8 cellular contexts compared by ENCODE assay signal in genomic region chr6:43454290-43455033, GRCh38. TPM values are rescaled to one million over a fixed set of nuclear protein-coding genes. Genes with fewer than 3 reads are reported as not detected.
A peak's percentile ranks its signal among the peaks of the same experiment; 100 is the strongest.
DNase-seq lines count a peak whose midpoint lies in the region; ATAC-seq and TF ChIP-seq lines count a peak whose summit lies in the region.

No MANE protein-coding gene starts in this region.

- intact Hi-C loops in esophagus squamous epithelium (cut with DNase I): loop anchor here (5.0 kb wide), 1 partner anchor 43 kb away; no protein-coding TSS in a partner anchor

- peak; percentile 90 to 97 (median 92) for TF ChIP-seq CTCF in esophagus squamous epithelium (IDR thresholded peaks at IDR 0.05)

- DNase-seq in ELR (ENCODE audit: low read depth): peak; percentile 90
- DNase-seq in HS-27A (ENCODE audit: low read depth): peak; percentile 51
- peak; percentile 45 for DNase-seq in activated T-helper 1 cell treated with Interleukin-2 at 50 U/mL for 16 hours (ENCODE audit: low read depth)
- DNase-seq in esophagus squamous epithelium (lab: John Stamatoyannopoulos, UW): no peak
- DNase-seq in stimulated activated CD8-positive, alpha-beta memory T cell treated with anti-CD3 and anti-CD28 coated beads, Interleukin-4, amount 100 ng/mL, for 48 hours: peak; percentile 85

- no peaks in the 10 kb centered on the region for H3K9me3 ChIP-seq in esophagus squamous epithelium
- no peaks in the 10 kb centered on the region for H3K9me3 ChIP-seq in muscle layer of duodenum (ENCODE audit: control insufficient read depth in 1 of 2, low read length in 2 of 2)

- peak overlapping the region; percentile 38 to 67 (median 58) for H3K4me3 ChIP-seq in esophagus squamous epithelium
- H3K4me3 ChIP-seq in muscle layer of duodenum (ENCODE audit: low read depth in 1 of 2, low read length in 2 of 2): peak overlapping the region; percentile 33 to 70

- H3K27me3 ChIP-seq in esophagus squamous epithelium (peaks cover 0 to 50% (median 4%) of the 10 kb centered on the region in 4 donors), muscle layer of duodenum (ENCODE audit: low read depth, low read length) (peaks cover 5% of the 10 kb centered on the region)

- no peak for TF ChIP-seq POLR2A in esophagus squamous epithelium (IDR thresholded peaks at IDR 0.05)

- 7 to 12% methylated on average over 9 to 23 of the region's 51 CpGs for WGBS in esophagus squamous epithelium, 2 donors

- ATAC-seq in GM21529 (IDR thresholded peaks at IDR 0.05; ENCODE audit: unreplicated experiment): no peak

- H3K27ac ChIP-seq in esophagus squamous epithelium (peak overlapping the region; percentile 59 to 79 (median 70)), muscle layer of duodenum (ENCODE audit: low read length) (no peak overlapping the region)

- H3K4me1 ChIP-seq in esophagus squamous epithelium (peaks cover 6 to 49% (median 9%) of the 10 kb centered on the region in 3 donors), muscle layer of duodenum (ENCODE audit: control insufficient read depth in 1 of 2, insufficient read depth in 2 of 2, low read length in 2 of 2) (peaks cover 0 to 12% of the 10 kb centered on the region in 2 donors)

- H3K36me3 ChIP-seq in esophagus squamous epithelium: peaks cover 13 to 39% (median 16%) of the 10 kb centered on the region in 3 donors
- H3K36me3 ChIP-seq in muscle layer of duodenum (ENCODE audit: control insufficient read depth in 1 of 2, insufficient read depth in 2 of 2, low read length in 2 of 2): peaks cover 10 to 29% of the 10 kb centered on the region in 2 donors

TF ChIP-seq in PFSK-1, 5 proteins besides CTCF, POLR2A, EP300 and RAD21:
- TF ChIP-seq POLR2AphosphoS5 (IDR thresholded peaks at IDR 0.05; ENCODE audit: low read depth, low read length) (0 out of 2 replicates have a peak, but pooled peaks have one; percentile 16), REST (IDR thresholded peaks at IDR 0.05; ENCODE audit: insufficient read depth in 1 of 2, low read depth in 2 of 2, low read length in 2 of 2) (peak; percentile 32 to 43; a peak in 1 of 4 replicates), SIN3A (IDR thresholded peaks at IDR 0.05; ENCODE audit: borderline replicate concordance, insufficient read depth, low read length) (no peak), FOXP2 (optimal IDR thresholded peaks at IDR 0.05; ENCODE audit: borderline replicate concordance, extremely low read depth, extremely low read length, insufficient read depth) (peak; percentile 72), TAF1 (IDR thresholded peaks at IDR 0.05; ENCODE audit: borderline replicate concordance, insufficient read depth, low read length) (no peak)

RNA-seq across cellular contexts. Expression of gene DLK2, which starts 0.9 kb away (rescaled TPM):
- 3.2 TPM for polyA plus RNA-seq in PFSK-1 (2012; ENCODE audit: insufficient read length, low read depth)
- total RNA-seq in esophagus squamous epithelium: 10 to 100 TPM in 2 of 4 donors, 1 to 10 TPM in 2; 8.3 to 24.8 (median 12.6) TPM

RNA-seq across cellular contexts. Expression of gene TJAP1, which starts 22.9 kb away (rescaled TPM):
- 27.0 TPM for polyA plus RNA-seq in PFSK-1 (2012; ENCODE audit: insufficient read length, low read depth)
- total RNA-seq in esophagus squamous epithelium: 10 to 100 TPM in 3 of 4 donors, 1 to 10 TPM in 1; 9.5 to 20.2 (median 10.9) TPM

RNA-seq across cellular contexts. Expression of gene ABCC10, which starts 27.1 kb away (rescaled TPM):
- 25.6 TPM for polyA plus RNA-seq in PFSK-1 (2012; ENCODE audit: insufficient read length, low read depth)
- 10 to 100 TPM; 10.8 to 23.9 (median 19.3) TPM for total RNA-seq in esophagus squamous epithelium

RNA-seq across cellular contexts. Expression of gene LRRC73, which starts 55.7 kb away (rescaled TPM):
- polyA plus RNA-seq in PFSK-1 (2012; ENCODE audit: insufficient read length, low read depth): 0.93 TPM
- under 1 TPM in 3 of 4 donors, not detected in 1; 0.38 to 0.83 (median 0.64) TPM for total RNA-seq in esophagus squamous epithelium
